ENCODE assay signal across 9 cellular contexts in genomic region chr9:105901514-105902109, GRCh38.
DNase-seq lines count a peak whose midpoint lies in the region; ATAC-seq lines count a peak whose summit lies in the region.
"Had no signal": no experiment of that assay in that cellular context is flagged by ENCODE, and none has a peak within 500 bp of the region (broad histone marks: within the 10 kb centered on the region; RNA-seq: fewer than 3 reads in every experiment).

No MANE protein-coding gene starts in this region.

- H3K36me3 ChIP-seq in adipocyte (ENCODE audit: control insufficient read depth, insufficient read depth, low read length, severe bottlenecking): no peaks in the 10 kb centered on the region

- H3K9me3 Mint-ChIP-seq in stimulated activated naive CD8-positive, alpha-beta T cell treated with anti-CD3 and anti-CD28 coated beads, Interleukin-15, amount 100 ng/mL, for 72 hours: peaks cover 6 to 8% of the 10 kb centered on the region in 2 donors

- H3K27ac Mint-ChIP-seq in stimulated activated naive CD8-positive, alpha-beta T cell treated with anti-CD3 and anti-CD28 coated beads, Interleukin-15, amount 100 ng/mL, for 72 hours: no peak overlapping the region

- peaks cover 5% of the 10 kb centered on the region for H3K4me1 Mint-ChIP-seq in stimulated activated naive CD8-positive, alpha-beta T cell treated with anti-CD3 and anti-CD28 coated beads, Interleukin-15, amount 100 ng/mL, for 72 hours

- no peaks in the 10 kb centered on the region for H3K27me3 ChIP-seq in adipocyte (replicated peaks; ENCODE audit: control insufficient read depth, insufficient read depth, low read length)

- H3K27me3 Mint-ChIP-seq in stimulated activated naive CD8-positive, alpha-beta T cell treated with anti-CD3 and anti-CD28 coated beads, Interleukin-15, amount 100 ng/mL, for 72 hours: peaks cover 8% of the 10 kb centered on the region

- H3K4me1 ChIP-seq in adipocyte (ENCODE audit: control insufficient read depth, insufficient read depth, low read length): no peaks in the 10 kb centered on the region

- DNase-seq in EH (ENCODE audit: low read depth): peak; percentile 29
- DNase-seq in Kasumi-1 (lab: John Stamatoyannopoulos, UW): peak; percentile 13 to 47
- DNase-seq in adipocyte (ENCODE audit: low read depth): peak; percentile 22
- DNase-seq in hypothalamus (lab: John Stamatoyannopoulos, UW): peak in 33 of 51 donors; percentile 7 to 64 (median 33)
- DNase-seq in stimulated activated naive CD8-positive, alpha-beta T cell treated with anti-CD3 and anti-CD28 coated beads, Interleukin-15, amount 100 ng/mL, for 72 hours: no peak
- DNase-seq in activated naive CD4-positive, alpha-beta T cell treated with Interleukin-2 at 50 U/mL for 16 hours: no peak

- H3K9me3 ChIP-seq in adipocyte (ENCODE audit: control insufficient read depth, low read length): peaks cover 12% of the 10 kb centered on the region

- no peak overlapping the region for H3K4me3 Mint-ChIP-seq in stimulated activated naive CD8-positive, alpha-beta T cell treated with anti-CD3 and anti-CD28 coated beads, Interleukin-15, amount 100 ng/mL, for 72 hours

- ATAC-seq in GM21367 (IDR thresholded peaks at IDR 0.05; ENCODE audit: unreplicated experiment) (peak; percentile 88), HG03520 (IDR thresholded peaks at IDR 0.05; ENCODE audit: unreplicated experiment) (no peak)
- peak; percentile 83 for ATAC-seq in stimulated activated naive CD8-positive, alpha-beta T cell treated with anti-CD3 and anti-CD28 coated beads, Interleukin-15, amount 100 ng/mL, for 72 hours

- no peak overlapping the region for H3K4me3 ChIP-seq in adipocyte (ENCODE audit: low read length)
- H3K4me3 ChIP-seq: SK-N-MC had no signal

- no peak overlapping the region for H3K9ac ChIP-seq in adipocyte (ENCODE audit: low read length)

Comparison
In these comparisons a context has a peak if more than half of its experiments do, and no peak if none do; other contexts are left out.
1. DNase-seq: peak in EH (single experiment), Kasumi-1 (2 of 2), adipocyte (single experiment) and hypothalamus (33 of 51); none in stimulated activated naive CD8-positive, alpha-beta T cell treated with anti-CD3 and anti-CD28 coated beads, Interleukin-15, amount 100 ng/mL, for 72 hours (0 of 2) and activated naive CD4-positive, alpha-beta T cell treated with Interleukin-2 at 50 U/mL for 16 hours (single experiment).